16 cellular contexts compared by ENCODE assay signal in genomic region chr17:78000351-78000750, GRCh38. TPM values are rescaled to one million over a fixed set of nuclear protein-coding genes. Genes with fewer than 3 reads are reported as not detected.
DNase-seq lines count a peak whose midpoint lies in the region; ATAC-seq, FAIRE-seq and TF ChIP-seq lines count a peak whose summit lies in the region.
"Had no signal": no experiment of that assay in that cellular context is flagged by ENCODE, and none has a peak within 500 bp of the region (broad histone marks: within the 10 kb centered on the region; RNA-seq: fewer than 3 reads in every experiment).

No MANE protein-coding gene starts in this region.

- no peak for TF ChIP-seq EP300 in upper lobe of left lung (IDR thresholded peaks at IDR 0.05)

- H3K4me3 ChIP-seq in endothelial cell of umbilical vein (replicated peaks in 1 of 3; ENCODE audit: insufficient read depth in 1 of 3, low read depth in 1 of 3, low read length in 3 of 3), result no peak overlapping the region
- no peak overlapping the region for H3K4me3 ChIP-seq in osteoblast (ENCODE audit: insufficient read depth, low read length)
- H3K4me3 ChIP-seq in dorsolateral prefrontal cortex, result no peak overlapping the region
- H3K4me3 ChIP-seq in upper lobe of left lung, result no peak overlapping the region
- H3K4me3 ChIP-seq: thyroid gland had no signal

- TF ChIP-seq POLR2A in endothelial cell of umbilical vein (IDR thresholded peaks at IDR 0.05; ENCODE audit: low read depth, low read length) (no peak), upper lobe of left lung (IDR thresholded peaks at IDR 0.05) (no peak)

- no TSS peak for BruUV-seq in endothelial cell of umbilical vein (replicated peaks; lab: Mats Ljungman, UMichigan)

- peak overlapping the region; percentile 76 for H3K9ac ChIP-seq in endothelial cell of umbilical vein (replicated peaks; ENCODE audit: extremely low read depth, insufficient read depth, low read length)

- H3K79me2 ChIP-seq in endothelial cell of umbilical vein (ENCODE audit: control insufficient read depth, insufficient read depth, low read length) (peaks cover 8% of the 10 kb centered on the region), osteoblast (ENCODE audit: insufficient read depth, low read length) (peaks cover 16% of the 10 kb centered on the region)

- H3K4me1 Mint-ChIP-seq in activated CD4-positive, alpha-beta memory T cell treated with anti-CD3 and anti-CD28 coated beads, Interleukin-2, amount 10 ng/mL, durations not matched to agents 7 days and 5 days, result peaks cover under 1% of the 10 kb centered on the region

- H3K27ac ChIP-seq in endothelial cell of umbilical vein (ENCODE audit: insufficient read depth, low read depth, low read length), result peak overlapping the region; percentile 91
- H3K27ac ChIP-seq in osteoblast (ENCODE audit: low read depth, low read length), result peak overlapping the region; percentile 37
- peak overlapping the region in 9 of 59 donors; percentile 1 to 57 (median 33) for H3K27ac ChIP-seq in dorsolateral prefrontal cortex
- H3K27ac ChIP-seq in upper lobe of left lung, result no peak overlapping the region
- H3K27ac ChIP-seq: thyroid gland had no signal

- no peaks in the 10 kb centered on the region for H3K9me1 ChIP-seq in endothelial cell of umbilical vein (replicated peaks; ENCODE audit: control insufficient read depth, extremely low read depth, insufficient read depth, low read length)

- dilution Hi-C loops in endothelial cell of umbilical vein (cut with MboI; ENCODE audit: extremely low pct_ligation_motif_present, low sequenced_read_pairs), result no loop called here

- H4K20me1 ChIP-seq in endothelial cell of umbilical vein (replicated peaks; ENCODE audit: control insufficient read depth, extremely low read depth, insufficient read depth, low read length) (no peaks in the 10 kb centered on the region), osteoblast (ENCODE audit: insufficient read depth, low read length) (no peaks in the 10 kb centered on the region)

- H3K9me3 ChIP-seq in endothelial cell of umbilical vein (replicated peaks; ENCODE audit: control insufficient read depth, insufficient read depth, low read length), result no peaks in the 10 kb centered on the region
- no peaks in the 10 kb centered on the region for H3K9me3 ChIP-seq in osteoblast (ENCODE audit: low read depth, low read length)
- no peaks in the 10 kb centered on the region for H3K9me3 ChIP-seq in upper lobe of left lung
- H3K9me3 ChIP-seq: thyroid gland had no signal

- ATAC-seq in upper lobe of left lung (ENCODE audit: low FRiP score in 2 of 2), result no peak
- ATAC-seq: effector memory CD8-positive, alpha-beta T cell had no signal

- peak overlapping the region; percentile 66 for H3K4me2 ChIP-seq in endothelial cell of umbilical vein (ENCODE audit: insufficient read depth, low read length)
- peak overlapping the region; percentile 11 for H3K4me2 ChIP-seq in osteoblast (ENCODE audit: insufficient read depth, low read length)

- no peak overlapping the region for H3K4me3 Mint-ChIP-seq in activated CD4-positive, alpha-beta memory T cell treated with anti-CD3 and anti-CD28 coated beads, Interleukin-2, amount 10 ng/mL, durations not matched to agents 7 days and 5 days
- H3K4me3 Mint-ChIP-seq: activated CD8-positive, alpha-beta T cell treated with anti-CD3 and anti-CD28 coated beads for 36 hours; activated T-helper 1 cell treated with anti-CD3 and anti-CD28 coated beads, Interleukin-12 subunit alpha, Interleukin-12 subunit beta, Interleukin-2, Interleukin-4 antibody, amounts not matched to agents 30 ng/mL and 10 ng/mL and 1 ng/mL, durations not matched to agents 14 hours and 24 hours and 36 hours; brain; effector memory CD8-positive, alpha-beta T cell had no signal

- no peak overlapping the region for H2AFZ ChIP-seq in endothelial cell of umbilical vein (ENCODE audit: low read depth, low read length)
- H2AFZ ChIP-seq in osteoblast (ENCODE audit: low read length), result no peak overlapping the region

- TF ChIP-seq CTCF in endothelial cell of umbilical vein (IDR thresholded peaks at IDR 0.05; ENCODE audit: extremely low read depth in 1 of 2, insufficient read depth in 1 of 2, low read depth in 1 of 2, low read length in 2 of 2) (no peak), osteoblast (IDR thresholded peaks at IDR 0.05; ENCODE audit: extremely low read depth, low read depth, low read length) (no peak), dorsolateral prefrontal cortex (IDR thresholded peaks at IDR 0.05 in 54 of 56, conservative IDR thresholded peaks at IDR 0.05 in 2 of 56; ENCODE audit: low read depth in 1 of 56, partially characterized antibody in 56 of 56) (no peak), upper lobe of left lung (IDR thresholded peaks at IDR 0.05) (no peak)

- POLR2A ChIA-PET in endothelial cell of umbilical vein (lab: Charles Lee), result interaction anchor here (2.8 kb wide), 1 partner anchor 42 kb away, joined by 25 read pairs; the partner anchor contains the start of gene TNRC6C
- POLR2A ChIA-PET in activated CD4-positive, alpha-beta memory T cell treated with anti-CD3 and anti-CD28 coated beads, Interleukin-2, amount 10 ng/mL, durations not matched to agents 7 days and 5 days (lab: Charles Lee), result no interaction called here

- DNase-seq in Daoy (ENCODE audit: low read depth) (peak; percentile 55), RPMI7951 (ENCODE audit: low read depth) (peak; percentile 70), endothelial cell of umbilical vein (ENCODE audit: low read depth, low spot score) (peak; percentile 87), osteoblast (ENCODE audit: insufficient read length, low spot score, missing footprints) (no peak), dorsolateral prefrontal cortex (no peak), HuH-7.5 (ENCODE audit: low spot score) (no peak), upper lobe of left lung (no peak)
- DNase-seq in activated CD4-positive, alpha-beta memory T cell treated with anti-CD3 and anti-CD28 coated beads, Interleukin-2, amount 10 ng/mL, durations not matched to agents 7 days and 5 days, result no peak
- DNase-seq: C1 segment of cervical spinal cord; effector memory CD8-positive, alpha-beta T cell; SIG-M5; thyroid gland had no signal

- H3K9me3 Mint-ChIP-seq in activated CD4-positive, alpha-beta memory T cell treated with anti-CD3 and anti-CD28 coated beads, Interleukin-2, amount 10 ng/mL, durations not matched to agents 7 days and 5 days, result no peaks in the 10 kb centered on the region
- H3K9me3 Mint-ChIP-seq: activated CD8-positive, alpha-beta T cell treated with anti-CD3 and anti-CD28 coated beads for 36 hours; activated T-helper 1 cell treated with anti-CD3 and anti-CD28 coated beads, Interleukin-12 subunit alpha, Interleukin-12 subunit beta, Interleukin-2, Interleukin-4 antibody, amounts not matched to agents 30 ng/mL and 10 ng/mL and 1 ng/mL, durations not matched to agents 14 hours and 24 hours and 36 hours; effector memory CD8-positive, alpha-beta T cell had no signal

- H3K36me3 ChIP-seq in endothelial cell of umbilical vein (ENCODE audit: control insufficient read depth in 2 of 2, extremely low read depth in 1 of 2, insufficient read depth in 2 of 2, low read length in 2 of 2) (no peaks in the 10 kb centered on the region), osteoblast (ENCODE audit: insufficient read depth, low read length) (no peaks in the 10 kb centered on the region), upper lobe of left lung (peaks cover 0 to 2% (median under 1%) of the 10 kb centered on the region in 4 donors)
- H3K36me3 ChIP-seq: thyroid gland had no signal

- no peak overlapping the region for H3K27ac Mint-ChIP-seq in activated CD4-positive, alpha-beta memory T cell treated with anti-CD3 and anti-CD28 coated beads, Interleukin-2, amount 10 ng/mL, durations not matched to agents 7 days and 5 days
- H3K27ac Mint-ChIP-seq: activated CD8-positive, alpha-beta T cell treated with anti-CD3 and anti-CD28 coated beads for 36 hours; activated T-helper 1 cell treated with anti-CD3 and anti-CD28 coated beads, Interleukin-12 subunit alpha, Interleukin-12 subunit beta, Interleukin-2, Interleukin-4 antibody, amounts not matched to agents 30 ng/mL and 10 ng/mL and 1 ng/mL, durations not matched to agents 14 hours and 24 hours and 36 hours; progenitor cell of endocrine pancreas had no signal

- FAIRE-seq in endothelial cell of umbilical vein (lab: Jason Lieb, UNC), result peak; percentile 77

- peaks cover 7% of the 10 kb centered on the region for H3K36me3 Mint-ChIP-seq in activated CD4-positive, alpha-beta memory T cell treated with anti-CD3 and anti-CD28 coated beads, Interleukin-2, amount 10 ng/mL, durations not matched to agents 7 days and 5 days (ENCODE audit: low read depth)

- intact Hi-C loops in endothelial cell of umbilical vein (cut with micrococcal nuclease) (loop anchor here (1.0 to 2.0 kb wide), 3 partner anchors 13 to 170 kb away; partner anchors contain the start of gene TNRC6C), dorsolateral prefrontal cortex (cut with DNase I) (no loop called here)

- no peaks in the 10 kb centered on the region for H3K27me3 Mint-ChIP-seq in activated CD4-positive, alpha-beta memory T cell treated with anti-CD3 and anti-CD28 coated beads, Interleukin-2, amount 10 ng/mL, durations not matched to agents 7 days and 5 days
- H3K27me3 Mint-ChIP-seq: activated CD8-positive, alpha-beta T cell treated with anti-CD3 and anti-CD28 coated beads for 36 hours; brain; effector memory CD8-positive, alpha-beta T cell; progenitor cell of endocrine pancreas had no signal

- no peaks in the 10 kb centered on the region for H3K27me3 ChIP-seq in endothelial cell of umbilical vein (ENCODE audit: control insufficient read depth in 2 of 2, insufficient read depth in 2 of 2, low read length in 2 of 2)
- no peaks in the 10 kb centered on the region for H3K27me3 ChIP-seq in osteoblast (ENCODE audit: insufficient read depth, low read length)
- H3K27me3 ChIP-seq in dorsolateral prefrontal cortex, result no peaks in the 10 kb centered on the region
- H3K27me3 ChIP-seq in upper lobe of left lung, result no peaks in the 10 kb centered on the region
- H3K27me3 ChIP-seq: thyroid gland had no signal

- 76 to 82% methylated on average over 3 of the region's 3 CpGs for WGBS in upper lobe of left lung, 2 donors

- CTCF ChIA-PET in endothelial cell of umbilical vein (lab: Charles Lee), result interaction anchor here (2.3 to 5.9 kb wide), 2 partner anchors 13 to 19 kb away, joined by 12 to 41 read pairs; no protein-coding TSS in a partner anchor
- CTCF ChIA-PET in activated CD4-positive, alpha-beta memory T cell treated with anti-CD3 and anti-CD28 coated beads, Interleukin-2, amount 10 ng/mL, durations not matched to agents 7 days and 5 days (lab: Charles Lee), result no interaction called here

- H3K4me1 ChIP-seq in endothelial cell of umbilical vein (ENCODE audit: control insufficient read depth, extremely low read depth, insufficient read depth, low read length) (peaks cover 39% of the 10 kb centered on the region), osteoblast (ENCODE audit: insufficient read depth, low read length) (peaks cover 19% of the 10 kb centered on the region), upper lobe of left lung (peaks cover 7 to 20% (median 17%) of the 10 kb centered on the region in 4 donors)

RNA-seq across cellular contexts. Expression of gene TNRC6C, which starts 41.8 kb away (rescaled TPM):
- 2.7 and 2.8 TPM in 2 replicates for total RNA-seq in Daoy (2014; rRNA removed; shearing (Covaris generic))
- total RNA-seq in RPMI7951 (2014; rRNA removed; shearing (Covaris generic)), result 3.2 and 4.0 TPM in 2 replicates
- 17.5 and 20.4 TPM in 2 replicates for total RNA-seq in endothelial cell of umbilical vein
- polyA plus RNA-seq in endothelial cell of umbilical vein, result 1.5 and 2.1 TPM in 2 replicates
- polyA plus RNA-seq in endothelial cell of umbilical vein (2011; cell fraction: cytosol; rRNA removed), result 2.2 and 2.7 TPM in 2 replicates
- 7.4 and 8.5 TPM in 2 replicates for polyA plus RNA-seq in endothelial cell of umbilical vein (2011; cell fraction: nucleus; rRNA removed)
- polyA plus RNA-seq in endothelial cell of umbilical vein (2012), result 4.0 and 5.2 TPM in 2 replicates
- 26.0 and 36.6 TPM in 2 replicates for polyA minus RNA-seq in endothelial cell of umbilical vein
- 1.0 TPM for polyA minus RNA-seq in endothelial cell of umbilical vein (2011; cell fraction: cytosol; rRNA and poly(A)+ RNA removed)
- polyA minus RNA-seq in endothelial cell of umbilical vein (2011; cell fraction: nucleus; rRNA and poly(A)+ RNA removed), result 18.3 and 21.3 TPM in 2 replicates
- total RNA-seq in osteoblast, result 6.2 and 6.5 TPM in 2 replicates
- total RNA-seq in dorsolateral prefrontal cortex, result 100 to 1,000 TPM in 37 of 120 experiments, 10 to 100 TPM in 83; 57.8 to 136 (median 94.4) TPM
- total RNA-seq in activated CD4-positive, alpha-beta memory T cell treated with anti-CD3 and anti-CD28 coated beads, Interleukin-2, amount 10 ng/mL, durations not matched to agents 7 days and 5 days, result 10 to 100 TPM; 25.5 to 26.7 TPM
- 10 to 100 TPM in 4 of 6 donors, 1 to 10 TPM in 2; 8.7 to 38.8 (median 14.7) TPM for total RNA-seq in upper lobe of left lung

Comparison
In these comparisons a context has a peak if more than half of its experiments do, and no peak if none do; other contexts are left out.
1. DNase-seq: peak in Daoy (single experiment), RPMI7951 (single experiment) and endothelial cell of umbilical vein (single experiment); none in osteoblast (single experiment), dorsolateral prefrontal cortex (0 of 10), HuH-7.5 (single experiment), activated CD4-positive, alpha-beta memory T cell treated with anti-CD3 and anti-CD28 coated beads, Interleukin-2, amount 10 ng/mL, durations not matched to agents 7 days and 5 days (single experiment) and upper lobe of left lung (0 of 2).
2. H3K27ac ChIP-seq: peak in endothelial cell of umbilical vein (single experiment) and osteoblast (single experiment); none in upper lobe of left lung (0 of 4).